ENCODE assay signal across 37 cellular contexts in genomic region chr11:11077898-11078297, GRCh38.
"Had no signal": no experiment of that assay in that cellular context is flagged by ENCODE, and none has a peak within 500 bp of the region (broad histone marks: within the 10 kb centered on the region; RNA-seq: fewer than 3 reads in every experiment).

No MANE protein-coding gene starts in this region.

- H3K36me3 Mint-ChIP-seq: activated CD4-positive, alpha-beta memory T cell treated with anti-CD3 and anti-CD28 coated beads for 36 hours; activated naive CD4-positive, alpha-beta T cell treated with anti-CD3 and anti-CD28 coated beads, Interleukin-2, amount 10 ng/mL, durations not matched to agents 7 days and 5 days; activated naive CD4-positive, alpha-beta T cell treated with anti-CD3 and anti-CD28 coated beads, Interleukin-2, amount 50 U/mL, for 24 hours; activated naive CD8-positive, alpha-beta T cell; activated naive CD8-positive, alpha-beta T cell treated with anti-CD3 and anti-CD28 coated beads, Interleukin-2, amount 10 ng/mL, durations not matched to agents 7 days and 5 days; brain; T-cell had no signal

- H3K4me3 ChIP-seq: ascending aorta, cardiac muscle cell had no signal

- H3K27me3 ChIP-seq: ascending aorta, cardiac muscle cell had no signal

- H3K4me3 Mint-ChIP-seq: activated B cell treated with CpG ODN at 0.5 μM for 24 hours; activated CD4-positive, alpha-beta memory T cell treated with anti-CD3 and anti-CD28 coated beads for 36 hours; activated CD4-positive, alpha-beta T cell treated with anti-CD3 and anti-CD28 coated beads, Interleukin-2, amount 10 ng/mL, durations not matched to agents 24 days and 14 days; activated CD8-positive, alpha-beta T cell treated with anti-CD3 and anti-CD28 coated beads for 36 hours; activated naive CD4-positive, alpha-beta T cell treated with anti-CD3 and anti-CD28 coated beads, Interleukin-2, amount 10 ng/mL, durations not matched to agents 7 days and 5 days; activated naive CD4-positive, alpha-beta T cell treated with anti-CD3 and anti-CD28 coated beads, Interleukin-2, amount 50 U/mL, for 24 hours; activated naive CD8-positive, alpha-beta T cell; activated naive CD8-positive, alpha-beta T cell treated with anti-CD3 and anti-CD28 coated beads, Interleukin-2, amount 10 ng/mL, durations not matched to agents 7 days and 5 days; activated naive CD8-positive, alpha-beta T cell treated with anti-CD3 and anti-CD28 coated beads, Interleukin-2, amount 50 U/mL, for 24 hours; activated T-cell treated with anti-CD3 and anti-CD28 coated beads, Interleukin-2, amount 50 U/mL, for 4 hours; activated T-cell treated with anti-CD3 and anti-CD28 coated beads, Interleukin-2, amount 50 U/mL, for 72 hours; brain; central memory CD8-positive, alpha-beta T cell; T-cell; T-helper 2 cell treated with Interferon-gamma antibody and Interleukin-4, amounts not matched to agents 5 μg/mL and 100 μg/mL, for 36 hours had no signal

- ATAC-seq: activated CD8-positive, alpha-beta T cell treated with anti-CD3 and anti-CD28 coated beads for 36 hours; activated naive CD8-positive, alpha-beta T cell treated with anti-CD3 and anti-CD28 coated beads, Interleukin-2, amount 50 U/mL, for 24 hours; activated T-cell treated with anti-CD3 and anti-CD28 coated beads, Interleukin-2, amount 50 U/mL, for 4 hours; activated T-cell treated with anti-CD3 and anti-CD28 coated beads, Interleukin-2, amount 50 U/mL, for 72 hours; T-cell had no signal

- H3K27ac Mint-ChIP-seq: activated B cell treated with CpG ODN at 0.5 μM for 24 hours; activated CD4-positive, alpha-beta memory T cell treated with anti-CD3 and anti-CD28 coated beads for 36 hours; activated CD4-positive, alpha-beta T cell treated with anti-CD3 and anti-CD28 coated beads, Interleukin-2, amount 10 ng/mL, durations not matched to agents 24 days and 14 days; activated CD8-positive, alpha-beta T cell treated with anti-CD3 and anti-CD28 coated beads for 36 hours; activated naive CD4-positive, alpha-beta T cell treated with anti-CD3 and anti-CD28 coated beads, Interleukin-2, amount 10 ng/mL, durations not matched to agents 7 days and 5 days; activated naive CD4-positive, alpha-beta T cell treated with anti-CD3 and anti-CD28 coated beads, Interleukin-2, amount 50 U/mL, for 24 hours; activated naive CD8-positive, alpha-beta T cell; activated naive CD8-positive, alpha-beta T cell treated with anti-CD3 and anti-CD28 coated beads, Interleukin-2, amount 10 ng/mL, durations not matched to agents 7 days and 5 days; activated naive CD8-positive, alpha-beta T cell treated with anti-CD3 and anti-CD28 coated beads, Interleukin-2, amount 50 U/mL, for 24 hours; activated T-cell treated with anti-CD3 and anti-CD28 coated beads, Interleukin-2, amount 50 U/mL, for 72 hours; activated T-helper 2 cell treated with anti-CD3 and anti-CD28 coated beads, Interferon-gamma antibody, Interleukin-2, Interleukin-4, amounts not matched to agents 10 μg/mL and 5 μg/mL and 100 μg/mL, durations not matched to agents 14 hours and 24 hours and 36 hours; T-cell had no signal

- H3K27me3 Mint-ChIP-seq: activated naive CD4-positive, alpha-beta T cell treated with anti-CD3 and anti-CD28 coated beads, Interleukin-2, amount 10 ng/mL, durations not matched to agents 7 days and 5 days; activated naive CD4-positive, alpha-beta T cell treated with anti-CD3 and anti-CD28 coated beads, Interleukin-2, amount 50 U/mL, for 24 hours had no signal

- H3K9me3 ChIP-seq: ascending aorta had no signal

- H3K27ac ChIP-seq: ascending aorta, cardiac muscle cell, VCaP had no signal

- H3K36me3 ChIP-seq: ascending aorta, cardiac muscle cell had no signal

- FAIRE-seq: bronchial epithelial cell, TTC549 had no signal

- H3K4me1 Mint-ChIP-seq: activated B cell treated with CpG ODN at 0.5 μM for 24 hours; activated CD4-positive, alpha-beta T cell treated with anti-CD3 and anti-CD28 coated beads, Interleukin-2, amount 10 ng/mL, durations not matched to agents 24 days and 14 days; activated naive CD8-positive, alpha-beta T cell treated with anti-CD3 and anti-CD28 coated beads, Interleukin-2, amount 10 ng/mL, durations not matched to agents 7 days and 5 days; central memory CD8-positive, alpha-beta T cell had no signal

- DNase-seq: activated B cell treated with CpG ODN at 0.5 μM for 24 hours; activated CD4-positive, alpha-beta memory T cell treated with anti-CD3 and anti-CD28 coated beads for 36 hours; activated CD4-positive, alpha-beta T cell treated with anti-CD3 and anti-CD28 coated beads for 4 hours; activated CD4-positive, alpha-beta T cell treated with anti-CD3 and anti-CD28 coated beads, Interleukin-2, amount 10 ng/mL, durations not matched to agents 24 days and 14 days; activated CD4-positive, alpha-beta T cell treated with anti-CD3 and anti-CD28 coated beads, Interleukin-2, amount 50 U/mL, for 1 hour; activated CD4-positive, alpha-beta T cell treated with anti-CD3 and anti-CD28 coated beads, Interleukin-2, amount 50 U/mL, for 4 hours; activated CD4-positive, CD25-positive, alpha-beta regulatory T cell treated with anti-CD3 and anti-CD28 coated beads, Interleukin-2, amount 50 U/mL, for 72 hours; activated CD8-positive, alpha-beta memory T cell treated with anti-CD3 and anti-CD28 coated beads, Interleukin-2, amount 50 U/mL, for 4 hours; activated CD8-positive, alpha-beta T cell treated with anti-CD3 and anti-CD28 coated beads for 36 hours; activated effector memory CD4-positive, alpha-beta T cell treated with Interleukin-2 at 50 U/mL for 16 hours; activated gamma-delta T cell; activated naive CD4-positive, alpha-beta T cell treated with anti-CD3 and anti-CD28 coated beads, Interleukin-2, amount 10 ng/mL, durations not matched to agents 7 days and 5 days; activated naive CD4-positive, alpha-beta T cell treated with Interleukin-2 at 50 U/mL for 16 hours; activated naive CD8-positive, alpha-beta T cell treated with anti-CD3 and anti-CD28 coated beads, Interleukin-2, amount 10 ng/mL, durations not matched to agents 7 days and 5 days; activated naive CD8-positive, alpha-beta T cell treated with anti-CD3 and anti-CD28 coated beads, Interleukin-2, amount 50 U/mL, for 24 hours; activated T-cell treated with anti-CD3 and anti-CD28 coated beads for 4 hours; activated T-cell treated with anti-CD3 and anti-CD28 coated beads, Interleukin-2, amount 50 U/mL, for 1 hour; activated T-cell treated with anti-CD3 and anti-CD28 coated beads, Interleukin-2, amount 50 U/mL, for 4 hours; activated T-cell treated with anti-CD3 and anti-CD28 coated beads, Interleukin-2, amount 50 U/mL, for 72 hours; amygdala; anterior cingulate cortex; caudate nucleus; cerebellar nuclear complex; T-cell; T-helper 2 cell; T-helper 9 cell had no signal

- H3K4me1 ChIP-seq: ascending aorta had no signal

- H3K9me3 Mint-ChIP-seq: activated B cell treated with CpG ODN at 0.5 μM for 24 hours; activated CD4-positive, alpha-beta memory T cell treated with anti-CD3 and anti-CD28 coated beads for 36 hours; activated CD4-positive, alpha-beta T cell treated with anti-CD3 and anti-CD28 coated beads, Interleukin-2, amount 10 ng/mL, durations not matched to agents 24 days and 14 days; activated CD8-positive, alpha-beta T cell treated with anti-CD3 and anti-CD28 coated beads for 36 hours; activated naive CD4-positive, alpha-beta T cell treated with anti-CD3 and anti-CD28 coated beads, Interleukin-2, amount 10 ng/mL, durations not matched to agents 7 days and 5 days; activated naive CD4-positive, alpha-beta T cell treated with anti-CD3 and anti-CD28 coated beads, Interleukin-2, amount 50 U/mL, for 24 hours; activated naive CD8-positive, alpha-beta T cell treated with anti-CD3 and anti-CD28 coated beads, Interleukin-2, amount 10 ng/mL, durations not matched to agents 7 days and 5 days; activated naive CD8-positive, alpha-beta T cell treated with anti-CD3 and anti-CD28 coated beads, Interleukin-2, amount 50 U/mL, for 24 hours; activated T-cell treated with anti-CD3 and anti-CD28 coated beads, Interleukin-2, amount 50 U/mL, for 4 hours; activated T-cell treated with anti-CD3 and anti-CD28 coated beads, Interleukin-2, amount 50 U/mL, for 72 hours; activated T-helper 2 cell treated with anti-CD3 and anti-CD28 coated beads, Interferon-gamma antibody, Interleukin-2, Interleukin-4, amounts not matched to agents 10 μg/mL and 5 μg/mL and 100 μg/mL, durations not matched to agents 14 hours and 24 hours and 36 hours; central memory CD8-positive, alpha-beta T cell; T-cell; T-helper 2 cell treated with Interferon-gamma antibody and Interleukin-4, amounts not matched to agents 5 μg/mL and 100 μg/mL, for 36 hours had no signal
